1 cellular context compared by ENCODE assay signal in genomic region chr18:10985689-10986088, GRCh38.
A peak's percentile ranks its signal among the peaks of the same experiment; 100 is the strongest.
TF ChIP-seq lines count a peak whose summit lies in the region.

No MANE protein-coding gene starts in this region.

TF ChIP-seq in HepG2, 621 proteins besides CTCF, POLR2A, EP300 and RAD21 (continued from another document):
- TF ChIP-seq HNF1A (IDR thresholded peaks at IDR 0.05; ENCODE audit: low read depth): peak; percentile 85
- TF ChIP-seq HNF1A (CRISPR knock-in tag; IDR thresholded peaks at IDR 0.05; ENCODE audit: borderline replicate concordance): peak; percentile 47; the same call in 1 of the 2 replicates
- TF ChIP-seq SAP130 (CRISPR knock-in tag; IDR thresholded peaks at IDR 0.05; ENCODE audit: low read depth): peak; percentile 23; the same call in 1 of the 2 replicates
- TF ChIP-seq NFKB2 (CRISPR knock-in tag; IDR thresholded peaks at IDR 0.05; ENCODE audit: borderline replicate concordance): no peak
- no peak for TF ChIP-seq ZNF790 (CRISPR knock-in tag; IDR thresholded peaks at IDR 0.05; ENCODE audit: borderline replicate concordance)
- peak; percentile 52; the same call in 1 of the 2 replicates for TF ChIP-seq ZBTB20 (CRISPR knock-in tag; IDR thresholded peaks at IDR 0.05; ENCODE audit: borderline replicate concordance, low read depth)
- TF ChIP-seq, protein P1, sequence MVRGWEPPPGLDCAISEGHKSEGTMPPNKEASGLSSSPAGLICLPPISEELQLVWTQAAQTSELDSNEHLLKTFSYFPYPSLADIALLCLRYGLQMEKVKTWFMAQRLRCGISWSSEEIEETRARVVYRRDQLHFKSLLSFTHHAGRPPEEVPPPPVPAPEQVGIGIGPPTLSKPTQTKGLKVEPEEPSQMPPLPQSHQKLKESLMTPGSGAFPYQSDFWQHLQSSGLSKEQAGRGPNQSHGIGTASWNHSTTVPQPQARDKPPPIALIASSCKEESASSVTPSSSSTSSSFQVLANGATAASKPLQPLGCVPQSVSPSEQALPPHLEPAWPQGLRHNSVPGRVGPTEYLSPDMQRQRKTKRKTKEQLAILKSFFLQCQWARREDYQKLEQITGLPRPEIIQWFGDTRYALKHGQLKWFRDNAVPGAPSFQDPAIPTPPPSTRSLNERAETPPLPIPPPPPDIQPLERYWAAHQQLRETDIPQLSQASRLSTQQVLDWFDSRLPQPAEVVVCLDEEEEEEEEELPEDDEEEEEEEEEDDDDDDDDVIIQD (CRISPR knock-in tag; IDR thresholded peaks at IDR 0.05; ENCODE audit: low read depth): peak; percentile 49; the same call in 1 of the 2 replicates
